Comparison of ENCODE assay signal across 24 cellular contexts in the genomic region with DNA sequence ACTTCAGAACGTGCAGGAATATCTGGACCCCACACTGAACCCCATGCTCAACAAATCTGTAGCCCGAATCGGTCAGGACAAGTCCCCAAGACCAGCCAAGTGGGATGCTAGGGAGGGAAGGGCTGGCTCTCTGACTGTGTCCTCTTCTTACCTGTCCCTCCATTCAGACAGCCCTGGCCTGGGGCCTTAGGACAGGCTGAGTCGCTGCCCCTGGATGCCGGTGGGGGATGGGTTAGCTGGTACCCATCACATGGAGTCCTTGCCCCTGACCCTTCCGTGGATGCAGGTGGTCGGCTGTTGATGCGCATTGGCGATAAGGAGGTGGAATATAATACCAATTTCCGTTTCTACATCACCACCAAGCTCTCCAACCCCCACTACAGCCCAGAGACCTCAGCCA. TPM values are rescaled to one million over a fixed set of nuclear protein-coding genes. Genes with fewer than 3 reads are reported as not detected.
"Had no signal": no experiment of that assay in that cellular context is flagged by ENCODE, and none has a peak within 500 bp of the region (broad histone marks: within the 10 kb centered on the region; RNA-seq: fewer than 3 reads in every experiment).

No MANE protein-coding gene starts in this region.

- H3K4me3 ChIP-seq: MG63, SJSA1, SK-N-MC had no signal

- H3K9me3 ChIP-seq: MG63, SJSA1 had no signal

- H3K4me1 ChIP-seq: SJSA1 had no signal

- H3K36me3 ChIP-seq: MG63, SJSA1 had no signal

- FAIRE-seq: RCC 7860 had no signal

- H3K27me3 ChIP-seq: MG63 had no signal

- H3K27ac ChIP-seq: HL-60, SJSA1, SK-N-MC had no signal

- DNase-seq: Karpas-422, KG1, MG63, NCI-H1092, NCI-H1105 treated with DMSO at 0.1 percent for 48 hours, NCI-H1417 treated with DMSO at 0.1 percent for 48 hours, NCI-H1694 treated with DMSO at 0.1 percent for 48 hours, NCI-H1930, NCI-H2081, NCI-H2107, NCI-H2171, NCI-H226, NCI-H446, NCI-H510A, NCI-H524 treated with DMSO at 0.1 percent for 48 hours, NCI-H69, NCI-H774, Right ventricle myocardium superior, RPMI8226, SIG-M5 had no signal

RNA-seq across cellular contexts. Expression of gene TMEM88, which starts 36.8 kb away (rescaled TPM):
- total RNA-seq: SJSA1 had no signal
